ENCODE assay signal across 1 cellular context in the genomic region with DNA sequence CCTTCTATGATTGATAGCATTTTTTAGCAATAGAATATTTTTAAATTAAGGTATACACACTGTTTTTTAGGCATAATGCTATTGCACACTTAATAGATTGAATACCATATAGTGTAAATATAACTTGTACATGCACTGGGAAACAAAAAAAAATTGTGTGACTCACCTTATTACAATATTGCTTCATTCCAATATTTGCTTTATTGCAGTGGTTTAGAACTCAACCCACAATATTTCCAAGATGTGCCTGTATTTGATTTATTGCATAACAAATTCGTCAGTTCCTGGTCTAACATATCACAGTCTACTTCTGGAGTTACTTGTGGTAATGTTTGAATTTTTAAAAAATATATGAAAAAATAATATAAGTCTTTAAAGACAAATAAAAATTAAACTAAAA.
A peak's percentile ranks its signal among the peaks of the same experiment; 100 is the strongest.
TF ChIP-seq lines count a peak whose summit lies in the region.

No MANE protein-coding gene starts in this region.

TF ChIP-seq in HepG2, 621 proteins besides CTCF, POLR2A, EP300 and RAD21 (continued from another document and continues in another):
- TF ChIP-seq NFYC (CRISPR knock-in tag; IDR thresholded peaks at IDR 0.05): no peak
- TF ChIP-seq FOSL1 (CRISPR knock-in tag; IDR thresholded peaks at IDR 0.05; ENCODE audit: borderline replicate concordance): peak; percentile 66; the same call in 1 of the 2 replicates
- TF ChIP-seq, protein P1, sequence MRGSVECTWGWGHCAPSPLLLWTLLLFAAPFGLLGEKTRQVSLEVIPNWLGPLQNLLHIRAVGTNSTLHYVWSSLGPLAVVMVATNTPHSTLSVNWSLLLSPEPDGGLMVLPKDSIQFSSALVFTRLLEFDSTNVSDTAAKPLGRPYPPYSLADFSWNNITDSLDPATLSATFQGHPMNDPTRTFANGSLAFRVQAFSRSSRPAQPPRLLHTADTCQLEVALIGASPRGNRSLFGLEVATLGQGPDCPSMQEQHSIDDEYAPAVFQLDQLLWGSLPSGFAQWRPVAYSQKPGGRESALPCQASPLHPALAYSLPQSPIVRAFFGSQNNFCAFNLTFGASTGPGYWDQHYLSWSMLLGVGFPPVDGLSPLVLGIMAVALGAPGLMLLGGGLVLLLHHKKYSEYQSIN (CRISPR knock-in tag; IDR thresholded peaks at IDR 0.05; ENCODE audit: borderline replicate concordance): no peak
- TF ChIP-seq KDM4B (CRISPR knock-in tag; IDR thresholded peaks at IDR 0.05): no peak
- peak; percentile 55; the same call in 1 of the 2 replicates for TF ChIP-seq FOXA3 (CRISPR knock-in tag; IDR thresholded peaks at IDR 0.05)
- TF ChIP-seq AKAP8 (CRISPR knock-in tag; IDR thresholded peaks at IDR 0.05): no peak
- no peak for TF ChIP-seq MIXL1 (CRISPR knock-in tag; IDR thresholded peaks at IDR 0.05)
- TF ChIP-seq, protein P2, sequence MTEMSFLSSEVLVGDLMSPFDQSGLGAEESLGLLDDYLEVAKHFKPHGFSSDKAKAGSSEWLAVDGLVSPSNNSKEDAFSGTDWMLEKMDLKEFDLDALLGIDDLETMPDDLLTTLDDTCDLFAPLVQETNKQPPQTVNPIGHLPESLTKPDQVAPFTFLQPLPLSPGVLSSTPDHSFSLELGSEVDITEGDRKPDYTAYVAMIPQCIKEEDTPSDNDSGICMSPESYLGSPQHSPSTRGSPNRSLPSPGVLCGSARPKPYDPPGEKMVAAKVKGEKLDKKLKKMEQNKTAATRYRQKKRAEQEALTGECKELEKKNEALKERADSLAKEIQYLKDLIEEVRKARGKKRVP (CRISPR knock-in tag; IDR thresholded peaks at IDR 0.05): peak in 1 of 2 experiments; percentile 66; a peak in 2 of 4 replicates
- no peak for TF ChIP-seq CBX1 (IDR thresholded peaks at IDR 0.05; ENCODE audit: low read depth)
- TF ChIP-seq FOXC1 (CRISPR knock-in tag; IDR thresholded peaks at IDR 0.05; ENCODE audit: borderline replicate concordance): no peak
- TF ChIP-seq ZNF543 (CRISPR knock-in tag; IDR thresholded peaks at IDR 0.05): no peak
- TF ChIP-seq, protein P3, sequence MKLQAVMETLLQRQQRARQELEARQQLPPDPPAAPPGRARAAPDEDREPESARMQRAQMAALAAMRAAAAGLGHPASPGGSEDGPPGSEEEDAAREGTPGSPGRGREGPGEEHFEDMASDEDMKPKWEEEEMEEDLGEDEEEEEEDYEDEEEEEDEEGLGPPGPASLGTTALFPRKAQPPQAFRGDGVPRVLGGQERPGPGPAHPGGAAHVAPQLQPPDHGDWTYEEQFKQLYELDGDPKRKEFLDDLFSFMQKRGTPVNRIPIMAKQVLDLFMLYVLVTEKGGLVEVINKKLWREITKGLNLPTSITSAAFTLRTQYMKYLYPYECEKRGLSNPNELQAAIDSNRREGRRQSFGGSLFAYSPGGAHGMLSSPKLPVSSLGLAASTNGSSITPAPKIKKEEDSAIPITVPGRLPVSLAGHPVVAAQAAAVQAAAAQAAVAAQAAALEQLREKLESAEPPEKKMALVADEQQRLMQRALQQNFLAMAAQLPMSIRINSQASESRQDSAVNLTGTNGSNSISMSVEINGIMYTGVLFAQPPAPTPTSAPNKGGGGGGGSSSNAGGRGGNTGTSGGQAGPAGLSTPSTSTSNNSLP (IDR thresholded peaks at IDR 0.05; ENCODE audit: low read depth, low read length): peak; percentile 74; the same call in 1 of the 2 replicates
- no peak for TF ChIP-seq ZNF777 (CRISPR knock-in tag; IDR thresholded peaks at IDR 0.05)
- TF ChIP-seq SMAD9 (CRISPR knock-in tag; IDR thresholded peaks at IDR 0.05): no peak
- no peak for TF ChIP-seq SMYD3 (CRISPR knock-in tag; IDR thresholded peaks at IDR 0.05)
- TF ChIP-seq PHF5A (CRISPR knock-in tag; IDR thresholded peaks at IDR 0.05; ENCODE audit: low read depth, unreplicated experiment): no peak
- TF ChIP-seq RORA (CRISPR knock-in tag; IDR thresholded peaks at IDR 0.05): no peak
- TF ChIP-seq TOE1 (CRISPR knock-in tag; IDR thresholded peaks at IDR 0.05): no peak
- no peak for TF ChIP-seq ZNF121 (CRISPR knock-in tag; IDR thresholded peaks at IDR 0.05)
- no peak for TF ChIP-seq STAG1 (CRISPR knock-in tag; IDR thresholded peaks at IDR 0.05)
- no peak for TF ChIP-seq ZNF207 (IDR thresholded peaks at IDR 0.05; ENCODE audit: borderline replicate concordance)
- TF ChIP-seq RBM39 (IDR thresholded peaks at IDR 0.05; ENCODE audit: low read depth, low read length, poor library complexity, severe bottlenecking): no peak
- TF ChIP-seq, protein P4, sequence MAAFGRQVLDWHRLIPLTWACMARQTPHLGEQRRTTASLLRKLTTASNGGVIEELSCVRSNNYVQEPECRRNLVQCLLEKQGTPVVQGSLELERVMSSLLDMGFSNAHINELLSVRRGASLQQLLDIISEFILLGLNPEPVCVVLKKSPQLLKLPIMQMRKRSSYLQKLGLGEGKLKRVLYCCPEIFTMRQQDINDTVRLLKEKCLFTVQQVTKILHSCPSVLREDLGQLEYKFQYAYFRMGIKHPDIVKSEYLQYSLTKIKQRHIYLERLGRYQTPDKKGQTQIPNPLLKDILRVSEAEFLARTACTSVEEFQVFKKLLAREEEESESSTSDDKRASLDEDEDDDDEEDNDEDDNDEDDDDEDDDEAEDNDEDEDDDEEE (CRISPR knock-in tag; IDR thresholded peaks at IDR 0.05): no peak
- TF ChIP-seq, protein P5, sequence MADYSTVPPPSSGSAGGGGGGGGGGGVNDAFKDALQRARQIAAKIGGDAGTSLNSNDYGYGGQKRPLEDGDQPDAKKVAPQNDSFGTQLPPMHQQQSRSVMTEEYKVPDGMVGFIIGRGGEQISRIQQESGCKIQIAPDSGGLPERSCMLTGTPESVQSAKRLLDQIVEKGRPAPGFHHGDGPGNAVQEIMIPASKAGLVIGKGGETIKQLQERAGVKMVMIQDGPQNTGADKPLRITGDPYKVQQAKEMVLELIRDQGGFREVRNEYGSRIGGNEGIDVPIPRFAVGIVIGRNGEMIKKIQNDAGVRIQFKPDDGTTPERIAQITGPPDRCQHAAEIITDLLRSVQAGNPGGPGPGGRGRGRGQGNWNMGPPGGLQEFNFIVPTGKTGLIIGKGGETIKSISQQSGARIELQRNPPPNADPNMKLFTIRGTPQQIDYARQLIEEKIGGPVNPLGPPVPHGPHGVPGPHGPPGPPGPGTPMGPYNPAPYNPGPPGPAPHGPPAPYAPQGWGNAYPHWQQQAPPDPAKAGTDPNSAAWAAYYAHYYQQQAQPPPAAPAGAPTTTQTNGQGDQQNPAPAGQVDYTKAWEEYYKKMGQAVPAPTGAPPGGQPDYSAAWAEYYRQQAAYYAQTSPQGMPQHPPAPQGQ (CRISPR knock-in tag; IDR thresholded peaks at IDR 0.05; ENCODE audit: borderline replicate concordance): no peak
- no peak for TF ChIP-seq WIZ (CRISPR knock-in tag; IDR thresholded peaks at IDR 0.05)
- TF ChIP-seq, protein P6, sequence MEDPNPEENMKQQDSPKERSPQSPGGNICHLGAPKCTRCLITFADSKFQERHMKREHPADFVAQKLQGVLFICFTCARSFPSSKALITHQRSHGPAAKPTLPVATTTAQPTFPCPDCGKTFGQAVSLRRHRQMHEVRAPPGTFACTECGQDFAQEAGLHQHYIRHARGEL (CRISPR knock-in tag; IDR thresholded peaks at IDR 0.05): no peak
- TF ChIP-seq SIX4 (CRISPR knock-in tag; IDR thresholded peaks at IDR 0.05): no peak
- TF ChIP-seq ZNF446 (CRISPR knock-in tag; IDR thresholded peaks at IDR 0.05): no peak
- TF ChIP-seq, protein P7, sequence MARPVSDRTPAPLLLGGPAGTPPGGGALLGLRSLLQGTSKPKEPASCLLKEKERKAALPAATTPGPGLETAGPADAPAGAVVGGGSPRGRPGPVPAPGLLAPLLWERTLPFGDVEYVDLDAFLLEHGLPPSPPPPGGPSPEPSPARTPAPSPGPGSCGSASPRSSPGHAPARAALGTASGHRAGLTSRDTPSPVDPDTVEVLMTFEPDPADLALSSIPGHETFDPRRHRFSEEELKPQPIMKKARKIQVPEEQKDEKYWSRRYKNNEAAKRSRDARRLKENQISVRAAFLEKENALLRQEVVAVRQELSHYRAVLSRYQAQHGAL (CRISPR knock-in tag; IDR thresholded peaks at IDR 0.05; ENCODE audit: not compliant biosample characterization): no peak
- TF ChIP-seq ZFP36L2 (CRISPR knock-in tag; IDR thresholded peaks at IDR 0.05): no peak
- TF ChIP-seq CHD2 (IDR thresholded peaks at IDR 0.05; ENCODE audit: low read depth, low read length): no peak
- TF ChIP-seq ESRRA (CRISPR knock-in tag; IDR thresholded peaks at IDR 0.05; ENCODE audit: low read depth): no peak
- TF ChIP-seq FOXP1 (IDR thresholded peaks at IDR 0.05): no peak
- TF ChIP-seq FOXP1 (CRISPR knock-in tag; IDR thresholded peaks at IDR 0.05): peak; percentile 30; the same call in 1 of the 2 replicates
- TF ChIP-seq EHMT2 (IDR thresholded peaks at IDR 0.05; ENCODE audit: borderline replicate concordance, low read depth, low read length): no peak
- no peak for TF ChIP-seq TP53 (CRISPR knock-in tag; conservative IDR thresholded peaks at IDR 0.05)
- TF ChIP-seq IRF2 (CRISPR knock-in tag; IDR thresholded peaks at IDR 0.05): no peak
- peak; percentile 50; the same call in 1 of the 2 replicates for TF ChIP-seq CEBPG (CRISPR knock-in tag; IDR thresholded peaks at IDR 0.05)
- TF ChIP-seq JUN (CRISPR knock-in tag; IDR thresholded peaks at IDR 0.05): no peak
- TF ChIP-seq CBX5 (CRISPR knock-in tag; IDR thresholded peaks at IDR 0.05; ENCODE audit: borderline replicate concordance): no peak
- no peak for TF ChIP-seq ZNF878 (CRISPR knock-in tag; IDR thresholded peaks at IDR 0.05)
- TF ChIP-seq, protein P8, sequence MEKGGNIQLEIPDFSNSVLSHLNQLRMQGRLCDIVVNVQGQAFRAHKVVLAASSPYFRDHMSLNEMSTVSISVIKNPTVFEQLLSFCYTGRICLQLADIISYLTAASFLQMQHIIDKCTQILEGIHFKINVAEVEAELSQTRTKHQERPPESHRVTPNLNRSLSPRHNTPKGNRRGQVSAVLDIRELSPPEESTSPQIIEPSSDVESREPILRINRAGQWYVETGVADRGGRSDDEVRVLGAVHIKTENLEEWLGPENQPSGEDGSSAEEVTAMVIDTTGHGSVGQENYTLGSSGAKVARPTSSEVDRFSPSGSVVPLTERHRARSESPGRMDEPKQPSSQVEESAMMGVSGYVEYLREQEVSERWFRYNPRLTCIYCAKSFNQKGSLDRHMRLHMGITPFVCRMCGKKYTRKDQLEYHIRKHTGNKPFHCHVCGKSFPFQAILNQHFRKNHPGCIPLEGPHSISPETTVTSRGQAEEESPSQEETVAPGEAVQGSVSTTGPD (CRISPR knock-in tag; IDR thresholded peaks at IDR 0.05): no peak
- no peak for TF ChIP-seq ZNF703 (CRISPR knock-in tag; IDR thresholded peaks at IDR 0.05; ENCODE audit: borderline replicate concordance)
- TF ChIP-seq, protein P9, sequence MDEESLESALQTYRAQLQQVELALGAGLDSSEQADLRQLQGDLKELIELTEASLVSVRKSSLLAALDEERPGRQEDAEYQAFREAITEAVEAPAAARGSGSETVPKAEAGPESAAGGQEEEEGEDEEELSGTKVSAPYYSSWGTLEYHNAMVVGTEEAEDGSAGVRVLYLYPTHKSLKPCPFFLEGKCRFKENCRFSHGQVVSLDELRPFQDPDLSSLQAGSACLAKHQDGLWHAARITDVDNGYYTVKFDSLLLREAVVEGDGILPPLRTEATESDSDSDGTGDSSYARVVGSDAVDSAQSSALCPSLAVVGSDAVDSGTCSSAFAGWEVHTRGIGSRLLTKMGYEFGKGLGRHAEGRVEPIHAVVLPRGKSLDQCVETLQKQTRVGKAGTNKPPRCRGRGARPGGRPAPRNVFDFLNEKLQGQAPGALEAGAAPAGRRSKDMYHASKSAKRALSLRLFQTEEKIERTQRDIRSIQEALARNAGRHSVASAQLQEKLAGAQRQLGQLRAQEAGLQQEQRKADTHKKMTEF (CRISPR knock-in tag; IDR thresholded peaks at IDR 0.05): no peak
- no peak for TF ChIP-seq FLYWCH1 (CRISPR knock-in tag; IDR thresholded peaks at IDR 0.05)
- TF ChIP-seq KDM5A (IDR thresholded peaks at IDR 0.05; ENCODE audit: borderline replicate concordance, low read length): no peak
- no peak for TF ChIP-seq SP5 (CRISPR knock-in tag; IDR thresholded peaks at IDR 0.05; ENCODE audit: borderline replicate concordance, low read depth)
- no peak for TF ChIP-seq HNRNPH1 (optimal IDR thresholded peaks at IDR 0.05; ENCODE audit: low read depth, low read length)
- TF ChIP-seq, protein P10, sequence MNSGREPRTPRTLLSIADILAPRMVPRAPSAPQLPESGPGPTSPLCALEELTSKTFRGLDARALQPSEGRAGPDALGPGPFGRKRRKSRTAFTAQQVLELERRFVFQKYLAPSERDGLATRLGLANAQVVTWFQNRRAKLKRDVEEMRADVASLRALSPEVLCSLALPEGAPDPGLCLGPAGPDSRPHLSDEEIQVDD (CRISPR knock-in tag; IDR thresholded peaks at IDR 0.05; ENCODE audit: borderline replicate concordance): no peak
